Comparison of ENCODE assay signal across 9 cellular contexts in genomic region chr22:46538816-46539163, GRCh38. TPM values are rescaled to one million over a fixed set of nuclear protein-coding genes. Genes with fewer than 3 reads are reported as not detected.
DNase-seq lines count a peak whose midpoint lies in the region; ATAC-seq and TF ChIP-seq lines count a peak whose summit lies in the region.
"Had no signal": no experiment of that assay in that cellular context is flagged by ENCODE, and none has a peak within 500 bp of the region (broad histone marks: within the 10 kb centered on the region; RNA-seq: fewer than 3 reads in every experiment).

No MANE protein-coding gene starts in this region.

- peak; percentile 35 for DNase-seq in DMS53 (lab: John Stamatoyannopoulos, UW)
- no peak for DNase-seq in DMS53 treated with DMSO at 0.1 percent for 48 hours (lab: John Stamatoyannopoulos, UW; ENCODE audit: unreplicated experiment)
- no peak for DNase-seq in SJSA1 (ENCODE audit: low read depth in 1 of 2, low spot score in 2 of 2)
- no peak for DNase-seq in fibroblast of villous mesenchyme (ENCODE audit: low read depth)
- DNase-seq in skeletal muscle cell (ENCODE audit: low read depth), result no peak
- DNase-seq in NCI-H446 treated with DMSO at 0.1 percent for 48 hours (lab: John Stamatoyannopoulos, UW), result no peak
- no peak for DNase-seq in HEK293T (ENCODE audit: extremely low spot score)

- ATAC-seq in GM18873 (IDR thresholded peaks at IDR 0.05; ENCODE audit: low FRiP score, unreplicated experiment), result no peak

- POLR2A ChIA-PET in HEK293T (lab: Yijun Ruan, JAX), result interaction anchor here (1.0 kb wide), 1 partner anchor 203 kb away, joined by 3 read pairs; the partner anchor contains the start of gene TRMU

- peaks cover 21% of the 10 kb centered on the region for H3K4me1 ChIP-seq in SJSA1 (replicated peaks)

- peaks cover 15% of the 10 kb centered on the region for H3K9me3 ChIP-seq in SJSA1 (replicated peaks)

- H3K36me3 ChIP-seq in SJSA1, result no peaks in the 10 kb centered on the region

- CTCF ChIA-PET in HEK293T (lab: Yijun Ruan, JAX), result interaction anchor here (1.8 kb wide), 1 partner anchor 171 kb away, joined by 6 read pairs; no protein-coding TSS in a partner anchor

- no peak overlapping the region for H3K27ac ChIP-seq in SJSA1
- H3K27ac ChIP-seq: 22Rv1 had no signal

- peaks cover 23% of the 10 kb centered on the region for H3K27me3 ChIP-seq in SJSA1 (replicated peaks)

- H3K4me3 ChIP-seq in SJSA1 (peak overlapping the region; percentile 45), fibroblast of villous mesenchyme (ENCODE audit: low read depth, low read length) (peak overlapping the region; percentile 35), skeletal muscle cell (ENCODE audit: low read depth, low read length) (peak overlapping the region; percentile 41)

- TF ChIP-seq CTCF in fibroblast of villous mesenchyme (IDR thresholded peaks at IDR 0.05; ENCODE audit: insufficient read depth, low read depth, low read length), result no peak

TF ChIP-seq in HEK293T, 16 proteins besides CTCF, POLR2A, EP300 and RAD21:
- TF ChIP-seq ZNF384 (IDR thresholded peaks at IDR 0.05) (no peak), CTBP1 (IDR thresholded peaks at IDR 0.05; ENCODE audit: borderline replicate concordance) (no peak), FOXA1 (IDR thresholded peaks at IDR 0.05) (no peak)

RNA-seq across cellular contexts. Expression of gene CELSR1, which starts 1.4 kb away (rescaled TPM):
- total RNA-seq in SJSA1 (2014; rRNA removed; shearing (Covaris generic)), result 0.41 and 1.1 TPM in 2 replicates
- total RNA-seq in fibroblast of villous mesenchyme, result 0.64 and 1.7 TPM in 2 replicates
